Comparison of ENCODE assay signal across 8 cellular contexts in the genomic region with DNA sequence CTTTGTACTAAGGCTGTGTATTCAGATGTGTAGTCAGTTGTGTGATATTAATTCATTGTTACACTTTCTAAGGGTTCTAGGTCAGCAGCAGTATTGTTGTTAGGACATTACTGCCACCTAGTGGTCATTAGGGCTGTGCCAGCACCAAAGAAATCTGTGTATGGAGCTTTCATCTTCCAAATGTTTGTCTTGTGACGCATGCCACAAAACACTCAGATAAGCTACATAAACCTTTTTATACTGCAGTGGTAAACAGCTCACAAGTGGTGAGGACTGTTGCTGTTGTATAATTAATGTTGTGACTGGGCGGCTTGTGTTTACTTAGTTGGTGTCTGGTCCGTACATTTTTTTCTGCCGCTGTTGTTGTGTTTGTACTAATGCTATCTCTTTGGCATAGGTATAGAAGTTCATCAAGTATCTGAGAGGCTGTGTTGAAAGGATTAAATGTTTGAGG. TPM values are rescaled to one million over a fixed set of nuclear protein-coding genes. Genes with fewer than 3 reads are reported as not detected.
A peak's percentile ranks its signal among the peaks of the same experiment; 100 is the strongest.
DNase-seq lines count a peak whose midpoint lies in the region; ATAC-seq and TF ChIP-seq lines count a peak whose summit lies in the region.

No MANE protein-coding gene starts in this region.

- peak overlapping the region; percentile 60 for H3K4me2 ChIP-seq in PC-9

- peak overlapping the region in 7 of 8 donors; percentile 4 to 87 (median 78) for H3K27ac Mint-ChIP-seq in CD8-positive, alpha-beta memory T cell
- no peak overlapping the region for H3K27ac Mint-ChIP-seq in activated T-helper 1 cell treated with anti-CD3 and anti-CD28 coated beads, Interleukin-12 subunit alpha, Interleukin-12 subunit beta, Interleukin-2, Interleukin-4 antibody, amounts not matched to agents 30 ng/mL and 10 ng/mL and 1 ng/mL, durations not matched to agents 14 hours and 24 hours and 36 hours

- no peaks in the 10 kb centered on the region for H3K9me3 ChIP-seq in CD8-positive, alpha-beta memory T cell (ENCODE audit: low read length)
- no peaks in the 10 kb centered on the region for H3K9me3 ChIP-seq in PC-9 (ENCODE audit: insufficient read depth, low read depth)
- H3K9me3 ChIP-seq in neutrophil: no peaks in the 10 kb centered on the region
- no peaks in the 10 kb centered on the region for H3K9me3 ChIP-seq in upper lobe of right lung

- TF ChIP-seq CTCF in PC-9 (conservative IDR thresholded peaks at IDR 0.05): peak; percentile 99
- peak; percentile 69 for TF ChIP-seq CTCF in neutrophil (IDR thresholded peaks at IDR 0.05)
- TF ChIP-seq CTCF in upper lobe of right lung (IDR thresholded peaks at IDR 0.05): peak; percentile 98

- H3K36me3 Mint-ChIP-seq in CD8-positive, alpha-beta memory T cell: no peaks in the 10 kb centered on the region
- no peaks in the 10 kb centered on the region for H3K36me3 Mint-ChIP-seq in activated T-helper 1 cell treated with anti-CD3 and anti-CD28 coated beads, Interleukin-12 subunit alpha, Interleukin-12 subunit beta, Interleukin-2, Interleukin-4 antibody, amounts not matched to agents 30 ng/mL and 10 ng/mL and 1 ng/mL, durations not matched to agents 14 hours and 24 hours and 36 hours (ENCODE audit: low read depth)

- no peaks in the 10 kb centered on the region for H3K27me3 ChIP-seq in CD8-positive, alpha-beta memory T cell (ENCODE audit: insufficient read depth, low read length, poor library complexity, severe bottlenecking)
- H3K27me3 ChIP-seq in PC-9 (ENCODE audit: insufficient read depth, low read depth) (no peaks in the 10 kb centered on the region), neutrophil (no peaks in the 10 kb centered on the region), upper lobe of right lung (no peaks in the 10 kb centered on the region)

- peak overlapping the region in 3 of 7 donors; percentile 10 to 49 (median 21) for H3K4me3 Mint-ChIP-seq in CD8-positive, alpha-beta memory T cell
- H3K4me3 Mint-ChIP-seq in activated T-helper 1 cell treated with anti-CD3 and anti-CD28 coated beads, Interleukin-12 subunit alpha, Interleukin-12 subunit beta, Interleukin-2, Interleukin-4 antibody, amounts not matched to agents 30 ng/mL and 10 ng/mL and 1 ng/mL, durations not matched to agents 14 hours and 24 hours and 36 hours: no peak overlapping the region

- peaks cover 11% of the 10 kb centered on the region; the same call in 1 of the 2 replicates for H3F3A ChIP-seq in PC-9 (ENCODE audit: insufficient read depth, low read depth)

- no TSS peak for BruUV-seq in PC-9 (replicated peaks; lab: Mats Ljungman, UMichigan)

- ATAC-seq in GM19372 (IDR thresholded peaks at IDR 0.05; ENCODE audit: low read depth, unreplicated experiment) (peak; percentile 56), upper lobe of right lung (peak; percentile 93)

- H2AFZ ChIP-seq in PC-9: no peak overlapping the region

- DNase-seq in CD8-positive, alpha-beta memory T cell: peak; percentile 32 to 75 (median 69)
- DNase-seq in HUDEP-2 (lab: John Stamatoyannopoulos, UW; ENCODE audit: unreplicated experiment in 76 of 76) (peak in 45 of 76 experiments; percentile 1 to 70 (median 32)), PC-9 (peak; percentile 65 to 95), fibroblast of peridontal ligament (ENCODE audit: extremely low read depth) (peak; percentile 92), upper lobe of right lung (no peak)
- peak; percentile 50 for DNase-seq in activated T-helper 1 cell treated with anti-CD3 and anti-CD28 coated beads, Interleukin-12 subunit alpha, Interleukin-12 subunit beta, Interleukin-2, Interleukin-4 antibody, amounts not matched to agents 30 ng/mL and 10 ng/mL and 1 ng/mL, durations not matched to agents 14 hours and 24 hours and 36 hours (ENCODE audit: low spot score)

- H3K9me3 Mint-ChIP-seq in CD8-positive, alpha-beta memory T cell: no peaks in the 10 kb centered on the region
- no peaks in the 10 kb centered on the region for H3K9me3 Mint-ChIP-seq in activated T-helper 1 cell treated with anti-CD3 and anti-CD28 coated beads, Interleukin-12 subunit alpha, Interleukin-12 subunit beta, Interleukin-2, Interleukin-4 antibody, amounts not matched to agents 30 ng/mL and 10 ng/mL and 1 ng/mL, durations not matched to agents 14 hours and 24 hours and 36 hours

- peak overlapping the region; percentile 10 for H3K4me3 ChIP-seq in CD8-positive, alpha-beta memory T cell (ENCODE audit: low read length)
- no peak overlapping the region; the same call in 1 of the 2 replicates for H3K4me3 ChIP-seq in PC-9
- no peak overlapping the region for H3K4me3 ChIP-seq in neutrophil (ENCODE audit: low read depth in 1 of 2, low read length in 1 of 2)
- no peak overlapping the region for H3K4me3 ChIP-seq in upper lobe of right lung

- no peaks in the 10 kb centered on the region for H3K36me3 ChIP-seq in CD8-positive, alpha-beta memory T cell (ENCODE audit: insufficient read depth, low read length)
- H3K36me3 ChIP-seq in PC-9 (ENCODE audit: low read depth) (no peaks in the 10 kb centered on the region), neutrophil (no peaks in the 10 kb centered on the region), upper lobe of right lung (no peaks in the 10 kb centered on the region)

- H3K79me2 ChIP-seq in PC-9 (ENCODE audit: low read depth): no peaks in the 10 kb centered on the region

- no peaks in the 10 kb centered on the region for H3K9me2 ChIP-seq in PC-9 (ENCODE audit: insufficient read depth)

- H3K4me1 ChIP-seq in CD8-positive, alpha-beta memory T cell (ENCODE audit: insufficient read depth, low read length): peaks cover 76% of the 10 kb centered on the region
- H3K4me1 ChIP-seq in PC-9 (replicated peaks; ENCODE audit: insufficient read depth): peaks cover 25% of the 10 kb centered on the region
- H3K4me1 ChIP-seq in neutrophil (ENCODE audit: control insufficient read depth in 1 of 2, insufficient read depth in 1 of 2, low read depth in 1 of 2, low read length in 1 of 2): peaks cover 0 to 3% of the 10 kb centered on the region in 2 experiments
- peaks cover 5% of the 10 kb centered on the region for H3K4me1 ChIP-seq in upper lobe of right lung

- H3K27ac ChIP-seq in CD8-positive, alpha-beta memory T cell (ENCODE audit: low read depth, low read length): no peak overlapping the region
- H3K27ac ChIP-seq in PC-9 (no peak overlapping the region), neutrophil (no peak overlapping the region), upper lobe of right lung (no peak overlapping the region)

- intact Hi-C loops in PC-9 (cut with micrococcal nuclease; ENCODE audit: unreplicated experiment) (loop anchor here (1.0 to 2.0 kb wide), 4 partner anchors 50 to 367 kb away; partner anchors contain the start of gene DPH5), upper lobe of right lung (cut with DNase I) (loop anchor here (5.0 kb wide), 1 partner anchor 366 kb away; no protein-coding TSS in a partner anchor)
- intact Hi-C loops in activated T-helper 1 cell treated with anti-CD3 and anti-CD28 coated beads, Interleukin-12 subunit alpha, Interleukin-12 subunit beta, Interleukin-2, Interleukin-4 antibody, amounts not matched to agents 30 ng/mL and 10 ng/mL and 1 ng/mL, durations not matched to agents 14 hours and 24 hours and 36 hours (cut with micrococcal nuclease): loop anchor here (1.0 kb wide), 5 partner anchors 50 to 367 kb away; partner anchors contain the start of gene DPH5

- CTCF ChIA-PET in CD8-positive, alpha-beta memory T cell (lab: Charles Lee): interaction anchor here (0.5 to 13.4 kb wide), 48 partner anchors 9 to 746 kb away, joined by 3 to 214 read pairs (median 4); partner anchors contain the start of genes EXTL2, S1PR1 and SLC30A7
- CTCF ChIA-PET in PC-9 (lab: Charles Lee): interaction anchor here (0.5 to 1.2 kb wide), 10 partner anchors 37 to 688 kb away, joined by 3 to 5 read pairs (median 3); no protein-coding TSS in a partner anchor

- no peaks in the 10 kb centered on the region for H4K20me1 ChIP-seq in PC-9 (ENCODE audit: insufficient read depth)

- no peaks in the 10 kb centered on the region for H3K27me3 Mint-ChIP-seq in CD8-positive, alpha-beta memory T cell
- H3K27me3 Mint-ChIP-seq in activated T-helper 1 cell treated with anti-CD3 and anti-CD28 coated beads, Interleukin-12 subunit alpha, Interleukin-12 subunit beta, Interleukin-2, Interleukin-4 antibody, amounts not matched to agents 30 ng/mL and 10 ng/mL and 1 ng/mL, durations not matched to agents 14 hours and 24 hours and 36 hours (ENCODE audit: insufficient read depth): peaks cover 1% of the 10 kb centered on the region

- H3K4me1 Mint-ChIP-seq in CD8-positive, alpha-beta memory T cell: peaks cover 67 to 83% (median 82%) of the 10 kb centered on the region in 3 donors
- peaks cover 83% of the 10 kb centered on the region for H3K4me1 Mint-ChIP-seq in activated T-helper 1 cell treated with anti-CD3 and anti-CD28 coated beads, Interleukin-12 subunit alpha, Interleukin-12 subunit beta, Interleukin-2, Interleukin-4 antibody, amounts not matched to agents 30 ng/mL and 10 ng/mL and 1 ng/mL, durations not matched to agents 14 hours and 24 hours and 36 hours (ENCODE audit: low read depth)

- POLR2A ChIA-PET in CD8-positive, alpha-beta memory T cell (lab: Charles Lee): interaction anchor here (0.6 to 1.3 kb wide), 6 partner anchors 50 to 1186 kb away, joined by 3 to 15 read pairs (median 4); no protein-coding TSS in a partner anchor
- POLR2A ChIA-PET in PC-9 (lab: Charles Lee; ENCODE audit: unreplicated experiment): interaction anchor here (0.5 to 0.6 kb wide), 4 partner anchors 29 to 494 kb away, joined by 3 read pairs; no protein-coding TSS in a partner anchor

RNA-seq across cellular contexts. Expression of gene S1PR1, which starts 51.7 kb away (rescaled TPM):
- 100 to 1,000 TPM; 118 to 123 TPM for total RNA-seq in CD8-positive, alpha-beta memory T cell
- polyA plus RNA-seq in CD8-positive, alpha-beta memory T cell: 203 TPM
- total RNA-seq in PC-9 (2021): 0.15 and 0.68 TPM in 2 replicates
- 42.5 and 42.9 TPM in 2 replicates for total RNA-seq in activated T-helper 1 cell treated with anti-CD3 and anti-CD28 coated beads, Interleukin-12 subunit alpha, Interleukin-12 subunit beta, Interleukin-2, Interleukin-4 antibody, amounts not matched to agents 30 ng/mL and 10 ng/mL and 1 ng/mL, durations not matched to agents 14 hours and 24 hours and 36 hours
- total RNA-seq in upper lobe of right lung: 134 TPM

Comparison
In these comparisons a context has a peak if more than half of its experiments do, and no peak if none do; other contexts are left out.
1. RNA of gene S1PR1, which starts 51.7 kb away (total RNA-seq): 134 TPM in upper lobe of right lung (single experiment), 118 to 123 TPM in CD8-positive, alpha-beta memory T cell and 42.5 to 42.9 TPM in activated T-helper 1 cell treated with anti-CD3 and anti-CD28 coated beads, Interleukin-12 subunit alpha, Interleukin-12 subunit beta, Interleukin-2, Interleukin-4 antibody, amounts not matched to agents 30 ng/mL and 10 ng/mL and 1 ng/mL, durations not matched to agents 14 hours and 24 hours and 36 hours; 0.15 to 0.68 TPM in PC-9; every median in the first group is over 10 times any median in the second.
2. Peak in every context shown above with its lines, with median percentiles within 50 percentile points of each other: CTCF ChIP-seq.